Comparison of ENCODE assay signal across 10 cellular contexts in genomic region chr5:109413463-109413862, GRCh38. TPM values are rescaled to one million over a fixed set of nuclear protein-coding genes. Genes with fewer than 3 reads are reported as not detected.
DNase-seq lines count a peak whose midpoint lies in the region; ATAC-seq and TF ChIP-seq lines count a peak whose summit lies in the region.
"Had no signal": no experiment of that assay in that cellular context is flagged by ENCODE, and none has a peak within 500 bp of the region (broad histone marks: within the 10 kb centered on the region; RNA-seq: fewer than 3 reads in every experiment).

No MANE protein-coding gene starts in this region.

- peaks cover 3% of the 10 kb centered on the region for H4K20me1 ChIP-seq in Loucy (ENCODE audit: insufficient read depth, low read length, poor library complexity, severe bottlenecking)

- H3K27me3 ChIP-seq in Loucy (ENCODE audit: insufficient read depth, low read length, poor library complexity, severe bottlenecking) (no peaks in the 10 kb centered on the region), upper lobe of left lung (no peaks in the 10 kb centered on the region)
- H3K27me3 ChIP-seq: SJSA1 had no signal

- H3K4me3 Mint-ChIP-seq in brain, result peak overlapping the region in 3 of 5 experiments; percentile 17 to 51 (median 31)

- H3K9me2 ChIP-seq in Loucy (replicated peaks; ENCODE audit: low read depth, low read length), result no peaks in the 10 kb centered on the region

- H3K27ac ChIP-seq in upper lobe of left lung, result no peak overlapping the region
- H3K27ac ChIP-seq: SJSA1 had no signal

- H3K4me1 ChIP-seq in Loucy (ENCODE audit: insufficient read depth, low read length, poor library complexity, severe bottlenecking) (peaks cover 23% of the 10 kb centered on the region), upper lobe of left lung (peaks cover 3 to 16% (median 5%) of the 10 kb centered on the region in 4 donors)

- peaks cover 4% of the 10 kb centered on the region for H3K79me2 ChIP-seq in Loucy (ENCODE audit: insufficient read depth, low read length)

- peaks cover 36% of the 10 kb centered on the region for H3K4me1 Mint-ChIP-seq in brain

- H3K4me3 ChIP-seq in Loucy (ENCODE audit: low read length, poor library complexity, severe bottlenecking) (no peak overlapping the region), upper lobe of left lung (no peak overlapping the region)
- H3K4me3 ChIP-seq: SJSA1 had no signal

- H3K27me3 Mint-ChIP-seq in brain, result peaks cover 17% of the 10 kb centered on the region

- H3K9me3 ChIP-seq in Loucy (ENCODE audit: insufficient read depth, low read depth, low read length) (peaks cover 7% of the 10 kb centered on the region; the same call in 1 of the 2 replicates), upper lobe of left lung (no peaks in the 10 kb centered on the region)
- H3K9me3 ChIP-seq: SJSA1 had no signal

- DNase-seq in A172 (ENCODE audit: low spot score) (peak; percentile 73), left kidney (ENCODE audit: low read depth, low spot score) (peak; percentile 61), upper lobe of left lung (no peak), GOT3 (lab: John Stamatoyannopoulos, UW) (no peak)
- DNase-seq: stimulated activated CD4-positive, alpha-beta T cell treated with anti-CD3 and anti-CD28 coated beads, Interleukin-4, amount 100 ng/mL, for 1 hour had no signal

- H2AFZ ChIP-seq in Loucy (ENCODE audit: low read length), result peak overlapping the region; percentile 34

- H3K4me2 ChIP-seq in Loucy (ENCODE audit: low read depth, low read length, poor library complexity, severe bottlenecking), result peak overlapping the region; percentile 18

- H3K27ac Mint-ChIP-seq in brain, result peak overlapping the region; percentile 79 to 98 (median 91)

- peaks cover 16% of the 10 kb centered on the region for H3K36me3 Mint-ChIP-seq in brain

- TF ChIP-seq EP300 in upper lobe of left lung (IDR thresholded peaks at IDR 0.05), result no peak

- no peak overlapping the region for H3K9ac ChIP-seq in Loucy (ENCODE audit: low read depth, low read length, poor library complexity, severe bottlenecking)

- H3F3A ChIP-seq in Loucy (ENCODE audit: low read depth), result peaks cover 3% of the 10 kb centered on the region; the same call in 1 of the 2 replicates

- TF ChIP-seq POLR2A in upper lobe of left lung (IDR thresholded peaks at IDR 0.05), result no peak

- H3K9me3 Mint-ChIP-seq in brain, result peaks cover 10 to 35% (median 20%) of the 10 kb centered on the region in 5 experiments

- ATAC-seq in upper lobe of left lung (ENCODE audit: low FRiP score in 2 of 2), result no peak
- no peak for ATAC-seq in GM21576 (IDR thresholded peaks at IDR 0.05; ENCODE audit: unreplicated experiment)
- no peak for ATAC-seq in activated CD4-positive, CD25-positive, alpha-beta regulatory T cell treated with anti-CD3 and anti-CD28 coated beads, Interleukin-2, amount 50 U/mL, for 24 hours

- H3K36me3 ChIP-seq in Loucy (ENCODE audit: insufficient read depth, low read length) (no peaks in the 10 kb centered on the region), upper lobe of left lung (no peaks in the 10 kb centered on the region)

- TF ChIP-seq CTCF in Loucy (conservative IDR thresholded peaks at IDR 0.05; ENCODE audit: low read length) (no peak), brain (conservative IDR thresholded peaks at IDR 0.05) (no peak), upper lobe of left lung (IDR thresholded peaks at IDR 0.05) (no peak)

RNA-seq across cellular contexts. Expression of gene PJA2, which starts 3.7 kb away (rescaled TPM):
- 53.9 and 55.2 TPM in 2 replicates for total RNA-seq in A172 (2014; rRNA removed; shearing (Covaris generic))
- polyA plus RNA-seq in brain (ENCODE audit: insufficient read depth, low read depth, low replicate concordance), result 51.2 TPM
- 100 to 1,000 TPM in 1 of 6 donors, 10 to 100 TPM in 5; 38.0 to 114 (median 78.0) TPM for total RNA-seq in upper lobe of left lung

Comparison
In these comparisons a context has a peak if more than half of its experiments do, and no peak if none do; other contexts are left out.
1. DNase-seq: peak in A172 (single experiment) and left kidney (single experiment); none in upper lobe of left lung (0 of 2) and GOT3 (single experiment).